9 cellular contexts compared by ENCODE assay signal in the genomic region with DNA sequence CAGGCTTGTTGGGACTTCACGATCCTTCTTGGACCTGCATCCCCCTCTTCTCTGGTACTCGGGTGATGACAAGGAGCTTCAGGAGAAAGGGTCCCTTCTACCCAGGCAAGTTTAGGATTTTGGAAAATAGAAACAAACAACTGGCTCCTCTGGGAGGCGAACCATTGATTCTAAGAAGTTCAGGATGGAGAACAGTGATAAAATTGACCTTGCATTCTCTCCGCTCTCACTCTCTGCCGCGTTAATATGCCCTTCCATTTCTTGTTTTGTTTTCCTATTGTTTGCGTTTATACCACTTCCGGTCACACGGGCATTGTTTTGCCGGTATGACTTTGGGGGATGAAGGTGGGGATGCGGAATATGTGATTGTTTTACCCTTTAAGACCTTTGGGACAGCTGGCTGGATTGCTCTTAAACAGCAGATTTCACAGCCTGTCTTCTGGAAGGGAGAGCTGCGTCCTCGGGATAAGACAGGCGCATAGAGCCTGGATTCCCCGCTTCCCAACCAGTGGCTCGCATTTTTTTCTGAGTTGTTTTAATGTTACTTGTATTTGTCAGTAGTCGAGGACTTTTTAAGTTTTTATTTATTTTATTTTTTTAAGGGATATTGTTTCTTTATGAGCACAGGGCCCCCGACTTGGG.
DNase-seq lines count a peak whose midpoint lies in the region; ATAC-seq and TF ChIP-seq lines count a peak whose summit lies in the region.
"Had no signal": no experiment of that assay in that cellular context is flagged by ENCODE, and none has a peak within 500 bp of the region (broad histone marks: within the 10 kb centered on the region; RNA-seq: fewer than 3 reads in every experiment).

No MANE protein-coding gene starts in this region.

- no peaks in the 10 kb centered on the region for H3K79me2 ChIP-seq in SU-DHL-6 (ENCODE audit: insufficient read depth, low read length)

- H3K4me2 ChIP-seq in SU-DHL-6 (ENCODE audit: low read depth, low read length, poor library complexity, severe bottlenecking), result no peak overlapping the region

- CTCF ChIA-PET in activated CD4-positive, alpha-beta T cell treated with anti-CD3 and anti-CD28 coated beads for 36 hours (lab: Charles Lee), result interaction anchor here (1.3 to 1.8 kb wide), 2 partner anchors 8 to 135 kb away, joined by 4 read pairs; no protein-coding TSS in a partner anchor
- CTCF ChIA-PET in GM10248 (lab: Yijun Ruan, JAX), result interaction anchor here (0.7 to 3.5 kb wide), 5 partner anchors 8 to 71 kb away, joined by 3 to 19 read pairs (median 4); no protein-coding TSS in a partner anchor
- CTCF ChIA-PET in CD4-positive, alpha-beta T cell (lab: Charles Lee), result interaction anchor here (1.0 kb wide), 1 partner anchor 8 kb away, joined by 4 read pairs; no protein-coding TSS in a partner anchor

- H3K4me1 ChIP-seq in stomach, result peaks cover 0 to 18% (median 7%) of the 10 kb centered on the region in 4 donors

- H3K27ac Mint-ChIP-seq in activated CD4-positive, alpha-beta T cell treated with anti-CD3 and anti-CD28 coated beads for 36 hours, result no peak overlapping the region
- no peak overlapping the region for H3K27ac Mint-ChIP-seq in CD4-positive, alpha-beta T cell

- no peaks in the 10 kb centered on the region for H3F3A ChIP-seq in SU-DHL-6 (ENCODE audit: insufficient read depth)

- WGBS in stomach, 5 donors, result 2 to 4% (median 3%) methylated on average over 18 of the region's 18 CpGs

- H3K9me3 Mint-ChIP-seq in activated CD4-positive, alpha-beta T cell treated with anti-CD3 and anti-CD28 coated beads for 36 hours (ENCODE audit: low read depth), result no peaks in the 10 kb centered on the region
- H3K9me3 Mint-ChIP-seq in CD4-positive, alpha-beta T cell, result no peaks in the 10 kb centered on the region

- no peaks in the 10 kb centered on the region for H3K36me3 Mint-ChIP-seq in activated CD4-positive, alpha-beta T cell treated with anti-CD3 and anti-CD28 coated beads for 36 hours (ENCODE audit: low read depth)
- no peaks in the 10 kb centered on the region for H3K36me3 Mint-ChIP-seq in CD4-positive, alpha-beta T cell (ENCODE audit: low read depth)

- no peak for DNase-seq in activated CD4-positive, alpha-beta T cell treated with anti-CD3 and anti-CD28 coated beads for 36 hours
- DNase-seq in activated CD4-positive, alpha-beta T cell treated with anti-CD3 and anti-CD28 coated beads for 48 hours, result no peak
- DNase-seq in glomerular visceral epithelial cell (ENCODE audit: extremely low spot score), result peak; percentile 15
- DNase-seq in stomach, result no peak
- no peak for DNase-seq in GM10248 (ENCODE audit: extremely low spot score)
- no peak for DNase-seq in CD4-positive, alpha-beta T cell
- DNase-seq: midbrain had no signal

- H4K20me1 ChIP-seq in SU-DHL-6 (ENCODE audit: low read depth, low read length), result no peaks in the 10 kb centered on the region; the same call in 1 of the 2 replicates

- TF ChIP-seq EP300 in stomach (IDR thresholded peaks at IDR 0.05), result no peak

- H3K27ac ChIP-seq in SU-DHL-6 (ENCODE audit: low read depth, low read length) (no peak overlapping the region), stomach (no peak overlapping the region)
- H3K27ac ChIP-seq in CD4-positive, alpha-beta T cell (ENCODE audit: low read depth, low read length), result no peak overlapping the region

- no peaks in the 10 kb centered on the region for H3K9me2 ChIP-seq in SU-DHL-6 (replicated peaks; ENCODE audit: insufficient read depth, low read length)

- H2AFZ ChIP-seq in SU-DHL-6 (ENCODE audit: low read depth, low read length, severe bottlenecking), result peak overlapping the region; percentile 22

- no peak overlapping the region for H3K9ac ChIP-seq in SU-DHL-6 (ENCODE audit: low read length)

- H3K27me3 ChIP-seq in SU-DHL-6 (ENCODE audit: low read length), result 0 out of 2 replicates have a peak, but pooled peaks cover 2% of the 10 kb centered on the region
- H3K27me3 ChIP-seq in stomach, result peaks cover 0 to 81% (median 33%) of the 10 kb centered on the region in 3 donors
- peaks cover 76% of the 10 kb centered on the region for H3K27me3 ChIP-seq in CD4-positive, alpha-beta T cell (ENCODE audit: control insufficient read depth, insufficient read depth, low read length)

- ATAC-seq in activated CD4-positive, alpha-beta T cell treated with anti-CD3 and anti-CD28 coated beads for 36 hours, result no peak
- ATAC-seq in CD4-positive, alpha-beta T cell (ENCODE audit: poor library complexity), result no peak
- ATAC-seq in HG03565 (IDR thresholded peaks at IDR 0.05; ENCODE audit: unreplicated experiment), result no peak

- no peak overlapping the region for H3K4me3 ChIP-seq in SU-DHL-6 (ENCODE audit: insufficient read depth, low read length, poor library complexity, severe bottlenecking)
- peak overlapping the region; percentile 7 to 37 (median 25) for H3K4me3 ChIP-seq in stomach

- peaks cover 60% of the 10 kb centered on the region for H3K27me3 Mint-ChIP-seq in activated CD4-positive, alpha-beta T cell treated with anti-CD3 and anti-CD28 coated beads for 36 hours
- H3K27me3 Mint-ChIP-seq in CD4-positive, alpha-beta T cell, result peaks cover 89% of the 10 kb centered on the region

- POLR2A ChIA-PET in activated CD4-positive, alpha-beta T cell treated with anti-CD3 and anti-CD28 coated beads for 36 hours (lab: Charles Lee), result no interaction called here
- POLR2A ChIA-PET in GM10248 (lab: Yijun Ruan, JAX), result no interaction called here
- POLR2A ChIA-PET in CD4-positive, alpha-beta T cell (lab: Charles Lee), result no interaction called here

- TF ChIP-seq CTCF in SU-DHL-6 (IDR thresholded peaks at IDR 0.05; ENCODE audit: insufficient read depth, low read length, poor library complexity, severe bottlenecking) (no peak), stomach (IDR thresholded peaks at IDR 0.05) (no peak), GM10248 (IDR thresholded peaks at IDR 0.05; ENCODE audit: control extremely low read depth, extremely low read depth, low read depth, missing control alignments) (no peak)
- TF ChIP-seq CTCF in CD4-positive, alpha-beta T cell (IDR thresholded peaks at IDR 0.05), result no peak

- TF ChIP-seq POLR2A in stomach (IDR thresholded peaks at IDR 0.05), result no peak

- H3K9me3 ChIP-seq in SU-DHL-6 (ENCODE audit: insufficient read depth, low read length) (no peaks in the 10 kb centered on the region), stomach (no peaks in the 10 kb centered on the region)
- no peaks in the 10 kb centered on the region for H3K9me3 ChIP-seq in CD4-positive, alpha-beta T cell (ENCODE audit: control insufficient read depth, low read length)

- H3K36me3 ChIP-seq in SU-DHL-6 (ENCODE audit: low read length), result no peaks in the 10 kb centered on the region
- no peaks in the 10 kb centered on the region for H3K36me3 ChIP-seq in stomach

- intact Hi-C loops in activated CD4-positive, alpha-beta T cell treated with anti-CD3 and anti-CD28 coated beads for 36 hours (cut with DNase I, micrococcal nuclease), result no loop called here
- intact Hi-C loops in stomach (cut with DNase I; ENCODE audit: low total_unique reads), result no loop called here
- intact Hi-C loops in CD4-positive, alpha-beta T cell (cut with DNase I, micrococcal nuclease), result no loop called here

- peak overlapping the region; percentile 63 for H3K4me3 Mint-ChIP-seq in activated CD4-positive, alpha-beta T cell treated with anti-CD3 and anti-CD28 coated beads for 36 hours
- no peak overlapping the region for H3K4me3 Mint-ChIP-seq in CD4-positive, alpha-beta T cell

- peaks cover 12% of the 10 kb centered on the region for H3K4me1 Mint-ChIP-seq in activated CD4-positive, alpha-beta T cell treated with anti-CD3 and anti-CD28 coated beads for 36 hours
- H3K4me1 Mint-ChIP-seq in CD4-positive, alpha-beta T cell (ENCODE audit: low read depth), result peaks cover 14% of the 10 kb centered on the region
